In genomic region chr4:80215449-80216052, GRCh38 we compare ENCODE assay signal across 8 cellular contexts. TPM values are rescaled to one million over a fixed set of nuclear protein-coding genes. Genes with fewer than 3 reads are reported as not detected.
A peak's percentile ranks its signal among the peaks of the same experiment; 100 is the strongest.
DNase-seq lines count a peak whose midpoint lies in the region; FAIRE-seq and TF ChIP-seq lines count a peak whose summit lies in the region.

No MANE protein-coding gene starts in this region.

- no peak overlapping the region for H3K4me3 ChIP-seq in BE2C (ENCODE audit: low read depth, low read length)

- H3K27ac Mint-ChIP-seq in chondrocyte (ENCODE audit: unreplicated experiment) (no peak overlapping the region), nephron (no peak overlapping the region)
- no peak overlapping the region for H3K27ac Mint-ChIP-seq in activated T-cell treated with anti-CD3 and anti-CD28 coated beads, Interleukin-2, amount 50 U/mL, for 24 hours

- peak; percentile 49 for FAIRE-seq in GM19239 (lab: Jason Lieb, UNC)

- H3K9me3 ChIP-seq in BE2C: no peaks in the 10 kb centered on the region

- no peaks in the 10 kb centered on the region for H3K9me3 Mint-ChIP-seq in chondrocyte (ENCODE audit: low read depth)
- no peaks in the 10 kb centered on the region for H3K9me3 Mint-ChIP-seq in nephron
- no peaks in the 10 kb centered on the region for H3K9me3 Mint-ChIP-seq in activated T-cell treated with anti-CD3 and anti-CD28 coated beads, Interleukin-2, amount 50 U/mL, for 24 hours

- H3K36me3 Mint-ChIP-seq in chondrocyte (ENCODE audit: low read depth) (no peaks in the 10 kb centered on the region), nephron (ENCODE audit: low read depth) (no peaks in the 10 kb centered on the region)
- no peaks in the 10 kb centered on the region for H3K36me3 Mint-ChIP-seq in activated T-cell treated with anti-CD3 and anti-CD28 coated beads, Interleukin-2, amount 50 U/mL, for 24 hours (ENCODE audit: low read depth)

- no peaks in the 10 kb centered on the region for H3K36me3 ChIP-seq in BE2C

- H3K4me3 Mint-ChIP-seq in chondrocyte (ENCODE audit: unreplicated experiment) (no peak overlapping the region), nephron (no peak overlapping the region)
- H3K4me3 Mint-ChIP-seq in activated T-cell treated with anti-CD3 and anti-CD28 coated beads, Interleukin-2, amount 50 U/mL, for 24 hours: no peak overlapping the region

- DNase-seq in BE2C (no peak), GM19239 (ENCODE audit: insufficient read length, low spot score) (no peak), NCI-H460 (ENCODE audit: extremely low read depth, low read depth) (peak; percentile 20), chondrocyte (ENCODE audit: low spot score) (no peak), NCI-H524 treated with DMSO at 0.1 percent for 48 hours (lab: John Stamatoyannopoulos, UW) (no peak)
- DNase-seq in activated T-cell treated with anti-CD3 and anti-CD28 coated beads, Interleukin-2, amount 50 U/mL, for 24 hours: no peak
- DNase-seq in activated CD8-positive, alpha-beta memory T cell treated with anti-CD3 and anti-CD28 coated beads, Interleukin-2, amount 50 U/mL, for 4 hours: no peak

- H3K4me1 Mint-ChIP-seq in chondrocyte (ENCODE audit: low read depth): peaks cover 3% of the 10 kb centered on the region
- H3K4me1 Mint-ChIP-seq in nephron: peaks cover 2% of the 10 kb centered on the region
- peaks cover 1% of the 10 kb centered on the region for H3K4me1 Mint-ChIP-seq in activated T-cell treated with anti-CD3 and anti-CD28 coated beads, Interleukin-2, amount 50 U/mL, for 24 hours (ENCODE audit: low read depth)

- no peaks in the 10 kb centered on the region for H3K4me1 ChIP-seq in BE2C

- peaks cover 28% of the 10 kb centered on the region for H3K27me3 ChIP-seq in BE2C

- TF ChIP-seq CTCF in BE2C (IDR thresholded peaks at IDR 0.05; ENCODE audit: low read depth, low read length) (peak; percentile 56), chondrocyte (IDR thresholded peaks at IDR 0.05) (peak; percentile 92), nephron (IDR thresholded peaks at IDR 0.05; ENCODE audit: unreplicated experiment in 3 of 3) (peak; percentile 64 to 82 (median 74))

- H3K27me3 Mint-ChIP-seq in chondrocyte (ENCODE audit: low read depth) (peaks cover 59% of the 10 kb centered on the region), nephron (ENCODE audit: low read depth) (peaks cover 87% of the 10 kb centered on the region)
- H3K27me3 Mint-ChIP-seq in activated T-cell treated with anti-CD3 and anti-CD28 coated beads, Interleukin-2, amount 50 U/mL, for 24 hours: peaks cover 26% of the 10 kb centered on the region

RNA-seq across cellular contexts. Expression of gene PRDM8, which starts 18.2 kb away (rescaled TPM):
- polyA plus RNA-seq in BE2C (2012; ENCODE audit: insufficient read depth, insufficient read length, low read depth): 25.6 TPM
- total RNA-seq in NCI-H460 (2014; rRNA removed; shearing (Covaris generic)): 10.2 and 10.4 TPM in 2 replicates
- 13.5 and 19.5 TPM in 2 replicates for polyA plus RNA-seq in NCI-H460 (2014; cell fraction: nucleus; rRNA removed)
- 0.07 TPM in 1 of 3 replicates, not detected in the others for total RNA-seq in chondrocyte

RNA-seq across cellular contexts. Expression of gene FGF5, which starts 50.9 kb away (rescaled TPM):
- polyA plus RNA-seq in BE2C (2012; ENCODE audit: insufficient read depth, insufficient read length, low read depth): not detected
- not detected in 2 replicates for total RNA-seq in NCI-H460 (2014; rRNA removed; shearing (Covaris generic))
- polyA plus RNA-seq in NCI-H460 (2014; cell fraction: nucleus; rRNA removed): not detected in 2 replicates
- total RNA-seq in chondrocyte: 1.3 to 5.8 TPM (median 4.5 TPM) in 3 replicates
